In genomic region chr3:153973722-153974121, GRCh38 we compare ENCODE assay signal across 17 cellular contexts.
DNase-seq lines count a peak whose midpoint lies in the region; ATAC-seq and TF ChIP-seq lines count a peak whose summit lies in the region.
"Had no signal": no experiment of that assay in that cellular context is flagged by ENCODE, and none has a peak within 500 bp of the region (broad histone marks: within the 10 kb centered on the region; RNA-seq: fewer than 3 reads in every experiment).

No MANE protein-coding gene starts in this region.

- ATAC-seq in GM18867 (IDR thresholded peaks at IDR 0.05; ENCODE audit: unreplicated experiment) (peak; percentile 69), GM21423 (IDR thresholded peaks at IDR 0.05; ENCODE audit: unreplicated experiment) (peak; percentile 33), HG02943 (IDR thresholded peaks at IDR 0.05; ENCODE audit: low read depth, unreplicated experiment) (peak; percentile 48), HG03565 (IDR thresholded peaks at IDR 0.05; ENCODE audit: unreplicated experiment) (peak; percentile 37)

- no TSS peak for BruUV-seq in MCF 10A (replicated peaks; lab: Mats Ljungman, UMichigan)

- no peak overlapping the region for H3K4me3 Mint-ChIP-seq in MCF 10A (ENCODE audit: unreplicated experiment)
- H3K4me3 Mint-ChIP-seq: activated CD4-positive, alpha-beta memory T cell treated with anti-CD3 and anti-CD28 coated beads, Interleukin-2, amount 10 ng/mL, durations not matched to agents 7 days and 5 days; activated naive CD4-positive, alpha-beta T cell treated with anti-CD3 and anti-CD28 coated beads for 36 hours; B cell; T-helper 2 cell treated with Interferon-gamma antibody and Interleukin-4, amounts not matched to agents 5 μg/mL and 100 μg/mL, for 36 hours had no signal

- no peaks in the 10 kb centered on the region for H3K36me3 Mint-ChIP-seq in MCF 10A (ENCODE audit: insufficient read depth, unreplicated experiment)

- POLR2A ChIA-PET in MCF 10A (lab: Yijun Ruan, JAX): no interaction called here

- no peak overlapping the region for H3K27ac Mint-ChIP-seq in MCF 10A (ENCODE audit: low read depth, unreplicated experiment)
- H3K27ac Mint-ChIP-seq: activated CD4-positive, alpha-beta memory T cell treated with anti-CD3 and anti-CD28 coated beads, Interleukin-2, amount 10 ng/mL, durations not matched to agents 7 days and 5 days; activated naive CD4-positive, alpha-beta T cell treated with anti-CD3 and anti-CD28 coated beads for 36 hours; B cell; T-helper 2 cell treated with Interferon-gamma antibody and Interleukin-4, amounts not matched to agents 5 μg/mL and 100 μg/mL, for 36 hours had no signal

- H3K4me1 Mint-ChIP-seq in MCF 10A (ENCODE audit: insufficient read depth, unreplicated experiment): no peaks in the 10 kb centered on the region
- H3K4me1 Mint-ChIP-seq: B cell had no signal

- no peaks in the 10 kb centered on the region for H3K9me3 Mint-ChIP-seq in MCF 10A (ENCODE audit: unreplicated experiment)
- H3K9me3 Mint-ChIP-seq: activated CD4-positive, alpha-beta memory T cell treated with anti-CD3 and anti-CD28 coated beads, Interleukin-2, amount 10 ng/mL, durations not matched to agents 7 days and 5 days; activated naive CD4-positive, alpha-beta T cell treated with anti-CD3 and anti-CD28 coated beads for 36 hours; T-helper 2 cell treated with Interferon-gamma antibody and Interleukin-4, amounts not matched to agents 5 μg/mL and 100 μg/mL, for 36 hours had no signal

- intact Hi-C loops in MCF 10A (cut with micrococcal nuclease): loop anchor here (5.0 to 10.0 kb wide), 2 partner anchors 379 to 811 kb away; partner anchors contain the start of gene RAP2B

- no peaks in the 10 kb centered on the region for H3K27me3 Mint-ChIP-seq in MCF 10A (ENCODE audit: insufficient read depth, unreplicated experiment)

- CTCF ChIA-PET in MCF 10A (lab: Yijun Ruan, JAX): interaction anchor here (0.6 kb wide), 1 partner anchor 18 kb away, joined by 4 read pairs; no protein-coding TSS in a partner anchor

- DNase-seq in MCF 10A (ENCODE audit: unreplicated experiment): no peak
- DNase-seq in NCI-H1930 (lab: John Stamatoyannopoulos, UW): no peak
- no peak for DNase-seq in T1000 (lab: John Stamatoyannopoulos, UW)
- no peak for DNase-seq in SK-N-DZ (ENCODE audit: low spot score)
- DNase-seq: activated CD4-positive, alpha-beta memory T cell treated with anti-CD3 and anti-CD28 coated beads, Interleukin-2, amount 10 ng/mL, durations not matched to agents 7 days and 5 days; activated naive CD4-positive, alpha-beta T cell treated with anti-CD3 and anti-CD28 coated beads for 36 hours; central memory CD4-positive, alpha-beta T cell; DND-41; MG63; Peyer's patch; stimulated activated CD4-positive, alpha-beta T cell treated with anti-CD3 and anti-CD28 coated beads, Interleukin-4, amount 100 ng/mL, for 4 hours had no signal

- TF ChIP-seq CTCF in MCF 10A (IDR thresholded peaks at IDR 0.05; ENCODE audit: unreplicated experiment): no peak
